In the genomic region with DNA sequence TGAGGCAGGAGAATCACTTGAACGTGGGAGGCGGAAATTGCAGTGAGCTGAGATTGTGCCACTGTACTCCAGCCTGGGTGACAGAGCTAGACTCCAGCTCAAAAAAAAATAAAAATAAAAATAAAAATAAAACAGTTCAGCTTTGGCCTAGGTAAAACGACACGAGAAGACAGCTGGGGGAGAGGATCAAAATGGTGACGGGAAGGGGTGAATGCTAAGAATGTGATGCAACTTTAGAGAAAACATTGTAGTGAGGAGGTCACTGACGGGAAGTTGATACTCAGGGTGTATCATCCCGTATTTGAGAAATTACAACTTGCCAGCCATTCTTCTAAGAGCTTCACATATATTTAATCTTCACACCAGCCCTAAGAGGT, we compare ENCODE assay signal across 8 cellular contexts. TPM values are rescaled to one million over a fixed set of nuclear protein-coding genes. Genes with fewer than 3 reads are reported as not detected.
DNase-seq lines count a peak whose midpoint lies in the region; ATAC-seq and TF ChIP-seq lines count a peak whose summit lies in the region.

No MANE protein-coding gene starts in this region.

- ATAC-seq in right cardiac atrium, result no peak
- ATAC-seq in stimulated activated effector memory CD8-positive, alpha-beta T cell treated with anti-CD3 and anti-CD28 coated beads, Interleukin-12 subunit alpha, Interleukin-12 subunit beta, amount 100 ng/mL, for 72 hours, result no peak

- peak overlapping the region; percentile 76 for H3K4me3 Mint-ChIP-seq in stimulated activated effector memory CD8-positive, alpha-beta T cell treated with anti-CD3 and anti-CD28 coated beads, Interleukin-12 subunit alpha, Interleukin-12 subunit beta, amount 100 ng/mL, for 72 hours

- H3K4me1 ChIP-seq in right cardiac atrium (ENCODE audit: control insufficient read depth, insufficient read depth, low read length), result peaks cover 4% of the 10 kb centered on the region

- DNase-seq in HFF-Myc (ENCODE audit: extremely low read depth, low read depth) (no peak), WERI-Rb-1 (no peak), right cardiac atrium (no peak), 8988T (no peak), glomerular visceral epithelial cell (ENCODE audit: extremely low spot score) (no peak), midbrain (lab: John Stamatoyannopoulos, UW) (no peak)
- DNase-seq in stimulated activated effector memory CD8-positive, alpha-beta T cell treated with anti-CD3 and anti-CD28 coated beads, Interleukin-12 subunit alpha, Interleukin-12 subunit beta, amount 100 ng/mL, for 72 hours (ENCODE audit: low spot score in 2 of 2), result no peak
- DNase-seq in stimulated activated CD4-positive, alpha-beta T cell treated with anti-CD3 and anti-CD28 coated beads, Interleukin-4, amount 100 ng/mL, for 4 hours, result no peak

- H3K9me3 ChIP-seq in WERI-Rb-1 (ENCODE audit: severe bottlenecking) (no peaks in the 10 kb centered on the region), right cardiac atrium (ENCODE audit: control insufficient read depth, low read length) (no peaks in the 10 kb centered on the region)

- no peak for TF ChIP-seq CTCF in HFF-Myc (IDR thresholded peaks at IDR 0.05; ENCODE audit: low read depth, low read length, missing control alignments)
- TF ChIP-seq CTCF in WERI-Rb-1 (IDR thresholded peaks at IDR 0.05; ENCODE audit: low read depth, low read length), result no peak

- no peaks in the 10 kb centered on the region for H3K9me3 Mint-ChIP-seq in stimulated activated effector memory CD8-positive, alpha-beta T cell treated with anti-CD3 and anti-CD28 coated beads, Interleukin-12 subunit alpha, Interleukin-12 subunit beta, amount 100 ng/mL, for 72 hours

- H3K27me3 ChIP-seq in WERI-Rb-1 (ENCODE audit: insufficient read depth, low read depth, severe bottlenecking) (no peaks in the 10 kb centered on the region), right cardiac atrium (ENCODE audit: control insufficient read depth, insufficient read depth) (no peaks in the 10 kb centered on the region)

- WGBS in right cardiac atrium, result 70% methylated on average over 7 of the region's 7 CpGs

- no peak overlapping the region for H3K27ac ChIP-seq in WERI-Rb-1
- no peak overlapping the region for H3K27ac ChIP-seq in right cardiac atrium (ENCODE audit: low read length)

- H3K4me3 ChIP-seq in HFF-Myc (replicated peaks; ENCODE audit: low read depth, low read length) (peak overlapping the region; percentile 66), WERI-Rb-1 (ENCODE audit: low read depth, low read length) (peak overlapping the region; percentile 78), right cardiac atrium (ENCODE audit: low read length) (peak overlapping the region; percentile 81)

- H3K27ac Mint-ChIP-seq in stimulated activated effector memory CD8-positive, alpha-beta T cell treated with anti-CD3 and anti-CD28 coated beads, Interleukin-12 subunit alpha, Interleukin-12 subunit beta, amount 100 ng/mL, for 72 hours, result peak overlapping the region; percentile 81

- H3K36me3 Mint-ChIP-seq in stimulated activated effector memory CD8-positive, alpha-beta T cell treated with anti-CD3 and anti-CD28 coated beads, Interleukin-12 subunit alpha, Interleukin-12 subunit beta, amount 100 ng/mL, for 72 hours, result peaks cover 56% of the 10 kb centered on the region

- peaks cover 39% of the 10 kb centered on the region for H3K36me3 ChIP-seq in WERI-Rb-1

- H3K4me1 Mint-ChIP-seq in stimulated activated effector memory CD8-positive, alpha-beta T cell treated with anti-CD3 and anti-CD28 coated beads, Interleukin-12 subunit alpha, Interleukin-12 subunit beta, amount 100 ng/mL, for 72 hours, result peaks cover 52% of the 10 kb centered on the region

- intact Hi-C loops in right cardiac atrium (cut with DNase I), result no loop called here

RNA-seq across cellular contexts. Expression of a gene that starts 1.1 kb away (rescaled TPM):
- total RNA-seq in right cardiac atrium, result 10 to 100 TPM; 13.8 to 17.5 (median 15.5) TPM
- polyA plus RNA-seq in right cardiac atrium, result 9.6 TPM

RNA-seq across cellular contexts. Expression of a gene that starts 24.9 kb away (rescaled TPM):
- 10 to 100 TPM; 53.3 to 67.3 (median 62.9) TPM for total RNA-seq in right cardiac atrium
- 61.2 TPM for polyA plus RNA-seq in right cardiac atrium

RNA-seq across cellular contexts. Expression of a gene that starts 28.5 kb away (rescaled TPM):
- total RNA-seq in right cardiac atrium, result 10 to 100 TPM; 20.6 to 28.1 (median 23.2) TPM
- polyA plus RNA-seq in right cardiac atrium, result 76.8 TPM
